In genomic region chr7:139702313-139702731, GRCh38 we compare ENCODE assay signal across 12 cellular contexts.
DNase-seq lines count a peak whose midpoint lies in the region; ATAC-seq and TF ChIP-seq lines count a peak whose summit lies in the region.
"Had no signal": no experiment of that assay in that cellular context is flagged by ENCODE, and none has a peak within 500 bp of the region (broad histone marks: within the 10 kb centered on the region; RNA-seq: fewer than 3 reads in every experiment).

No MANE protein-coding gene starts in this region.

- H3K9me3 ChIP-seq in body of pancreas (no peaks in the 10 kb centered on the region), left lung (no peaks in the 10 kb centered on the region), transverse colon (no peaks in the 10 kb centered on the region)

- peak; percentile 31 for ATAC-seq in body of pancreas
- ATAC-seq in left lung, result no peak
- ATAC-seq: T-cell had no signal

- H3K27ac ChIP-seq in body of pancreas, result peak overlapping the region in 2 of 4 donors; percentile 52 to 59
- peak overlapping the region; percentile 34 to 53 for H3K27ac ChIP-seq in left lung
- peak overlapping the region; percentile 23 to 49 (median 34) for H3K27ac ChIP-seq in transverse colon
- H3K27ac ChIP-seq: GM23248 had no signal

- TF ChIP-seq EP300 in transverse colon (IDR thresholded peaks at IDR 0.05; ENCODE audit: low read depth), result no peak

- DNase-seq in NCI-H2171 treated with DMSO at 0.1 percent for 48 hours (lab: John Stamatoyannopoulos, UW), result peak; percentile 16
- DNase-seq in NCI-H2171 (lab: John Stamatoyannopoulos, UW), result no peak
- DNase-seq in body of pancreas, result peak in 1 of 4 donors; percentile 41
- DNase-seq in left lung, result no peak
- peak; percentile 9 for DNase-seq in transverse colon
- no peak for DNase-seq in Ammon's horn (ENCODE audit: low spot score)
- no peak for DNase-seq in HK-2 (ENCODE audit: unreplicated experiment)
- DNase-seq in kidney tubule cell (ENCODE audit: low spot score), result no peak
- DNase-seq: activated CD4-positive, alpha-beta T cell treated with anti-CD3 and anti-CD28 coated beads, Interleukin-2, amount 50 U/mL, for 48 hours; GM23248; T-cell; trophoblast cell had no signal

- no peaks in the 10 kb centered on the region for H3K27me3 ChIP-seq in body of pancreas
- no peaks in the 10 kb centered on the region for H3K27me3 ChIP-seq in left lung
- H3K27me3 ChIP-seq in transverse colon, result no peaks in the 10 kb centered on the region

- in situ Hi-C loops in transverse colon (cut with MboI; ENCODE audit: low pct_ligation_motif_present in 1 of 4, low pct_unique_long_range_greater_than_20kb in 1 of 4, low sequenced_read_pairs in 3 of 4), result no loop called here

- TF ChIP-seq CTCF in body of pancreas (IDR thresholded peaks at IDR 0.05) (no peak), left lung (IDR thresholded peaks at IDR 0.05) (no peak), transverse colon (IDR thresholded peaks at IDR 0.05) (no peak)

- WGBS in body of pancreas, 2 donors, result 23 to 32% methylated on average over 7 to 8 of the region's 8 CpGs
- 67 to 100% methylated on average over 1 to 8 of the region's 8 CpGs for WGBS in transverse colon (ENCODE audit: low coverage in 1 of 2), 2 donors

- intact Hi-C loops in body of pancreas (cut with DNase I) (no loop called here), left lung (cut with DNase I) (no loop called here), transverse colon (cut with DNase I; ENCODE audit: low total_unique reads) (loop anchor here (10.0 kb wide), 1 partner anchor 72 kb away; the partner anchor contains the start of gene HIPK2)

- H3K4me3 ChIP-seq in body of pancreas, result no peak overlapping the region
- no peak overlapping the region for H3K4me3 ChIP-seq in left lung
- no peak overlapping the region for H3K4me3 ChIP-seq in transverse colon
- H3K4me3 ChIP-seq: GM23248 had no signal

- H3K4me1 ChIP-seq in body of pancreas (peaks cover 18% of the 10 kb centered on the region), left lung (peaks cover 0 to 30% of the 10 kb centered on the region in 2 donors), transverse colon (peaks cover 2 to 19% (median 7%) of the 10 kb centered on the region in 4 donors)

- no peaks in the 10 kb centered on the region for H3K36me3 ChIP-seq in body of pancreas (replicated peaks in 1 of 2; ENCODE audit: insufficient read depth in 1 of 2, low read depth in 2 of 2)
- peaks cover 0 to 61% of the 10 kb centered on the region in 2 donors for H3K36me3 ChIP-seq in left lung
- no peaks in the 10 kb centered on the region for H3K36me3 ChIP-seq in transverse colon

- no peak for TF ChIP-seq POLR2A in body of pancreas (IDR thresholded peaks at IDR 0.05)
- TF ChIP-seq POLR2A in transverse colon (IDR thresholded peaks at IDR 0.05), result no peak

Comparison
In these comparisons a context has a peak if more than half of its experiments do, and no peak if none do; other contexts are left out.
1. DNase-seq: peak in NCI-H2171 treated with DMSO at 0.1 percent for 48 hours (single experiment) and transverse colon (single experiment); none in NCI-H2171 (single experiment), left lung (0 of 2), Ammon's horn (single experiment), HK-2 (single experiment) and kidney tubule cell (single experiment).